In genomic region chr19:11195169-11195568, GRCh38 we compare ENCODE assay signal across 12 cellular contexts. TPM values are rescaled to one million over a fixed set of nuclear protein-coding genes. Genes with fewer than 3 reads are reported as not detected.
DNase-seq lines count a peak whose midpoint lies in the region; TF ChIP-seq lines count a peak whose summit lies in the region.
"Had no signal": no experiment of that assay in that cellular context is flagged by ENCODE, and none has a peak within 500 bp of the region (broad histone marks: within the 10 kb centered on the region; RNA-seq: fewer than 3 reads in every experiment).

No MANE protein-coding gene starts in this region.

- H3K9me3 ChIP-seq in esophagus (ENCODE audit: control insufficient read depth in 2 of 2, insufficient read depth in 1 of 2, low read depth in 1 of 2, low read length in 1 of 2) = no peaks in the 10 kb centered on the region
- no peaks in the 10 kb centered on the region for H3K9me3 ChIP-seq in ovary

- H3K4me1 ChIP-seq in esophagus (ENCODE audit: control insufficient read depth in 2 of 2, insufficient read depth in 2 of 2, low read length in 1 of 2) (peaks cover 0 to 8% of the 10 kb centered on the region in 2 donors), ovary (ENCODE audit: insufficient read depth) (peaks cover 17% of the 10 kb centered on the region)

- 32 to 35% methylated on average over 9 of the region's 9 CpGs for WGBS in esophagus, 2 donors
- 4 to 5% (median 4%) methylated on average over 9 of the region's 9 CpGs for WGBS in ovary, 3 donors

- no peak for DNase-seq in AG09309 (ENCODE audit: low read depth)
- peak in 4 of 5 donors; percentile 40 to 69 (median 61) for DNase-seq in ovary
- no peak for DNase-seq in 8988T
- DNase-seq in NCI-H1092 treated with DMSO at 0.1 percent for 48 hours (lab: John Stamatoyannopoulos, UW) = no peak
- DNase-seq in glomerular visceral epithelial cell (ENCODE audit: extremely low spot score) = no peak
- DNase-seq in ecto neural progenitor cell (ENCODE audit: low spot score) = no peak
- DNase-seq: amniotic stem cell; Calu3; NCI-H187 treated with DMSO at 0.1 percent for 48 hours; stimulated activated CD4-positive, alpha-beta T cell treated with anti-CD3 and anti-CD28 coated beads, Interleukin-4, amount 100 ng/mL, for 1 hour had no signal

- TF ChIP-seq EP300 in ovary (IDR thresholded peaks at IDR 0.05) = no peak

- TF ChIP-seq CTCF in AG09309 (IDR thresholded peaks at IDR 0.05; ENCODE audit: control insufficient read depth, insufficient read depth, low read depth, low read length, missing control alignments) (no peak), ovary (IDR thresholded peaks at IDR 0.05) (no peak)

- intact Hi-C loops in ovary (cut with DNase I) = loop anchor here in 1 of 4 donors (5.0 kb wide), 1 partner anchor 38 kb away; the partner anchor contains the start of gene SPC24

- no peak for TF ChIP-seq POLR2A in ovary (IDR thresholded peaks at IDR 0.05)

- H3K27ac ChIP-seq in esophagus (ENCODE audit: low read depth in 2 of 2, low read length in 1 of 2) (peak overlapping the region; percentile 31 to 81), ovary (peak overlapping the region; percentile 76 to 86)

- H3K36me3 ChIP-seq in esophagus (ENCODE audit: control insufficient read depth in 2 of 2, insufficient read depth in 2 of 2, low read length in 1 of 2) (peaks cover 0 to 18% of the 10 kb centered on the region in 2 donors), ovary (no peaks in the 10 kb centered on the region)

- H3K4me3 ChIP-seq in AG09309 (ENCODE audit: control insufficient read depth, low read depth, low read length) = peak overlapping the region; percentile 43
- H3K4me3 ChIP-seq in esophagus (ENCODE audit: low read depth in 1 of 2, low read length in 2 of 2) = peak overlapping the region; percentile 24 to 33
- H3K4me3 ChIP-seq in ovary = peak overlapping the region; percentile 91

- H3K27me3 ChIP-seq in esophagus (ENCODE audit: control insufficient read depth in 1 of 2, insufficient read depth in 2 of 2, low read length in 2 of 2) (no peaks in the 10 kb centered on the region), ovary (no peaks in the 10 kb centered on the region)

TF ChIP-seq in PFSK-1, 5 proteins besides CTCF, POLR2A, EP300 and RAD21:
- TF ChIP-seq TAF1 (IDR thresholded peaks at IDR 0.05; ENCODE audit: borderline replicate concordance, insufficient read depth, low read length) (no peak), FOXP2 (optimal IDR thresholded peaks at IDR 0.05; ENCODE audit: borderline replicate concordance, extremely low read depth, extremely low read length, insufficient read depth) (peak; percentile 40), SIN3A (IDR thresholded peaks at IDR 0.05; ENCODE audit: borderline replicate concordance, insufficient read depth, low read length) (peak; percentile 32; the same call in 1 of the 2 replicates), POLR2AphosphoS5 (IDR thresholded peaks at IDR 0.05; ENCODE audit: low read depth, low read length) (no peak)
- TF ChIP-seq, protein P1, sequence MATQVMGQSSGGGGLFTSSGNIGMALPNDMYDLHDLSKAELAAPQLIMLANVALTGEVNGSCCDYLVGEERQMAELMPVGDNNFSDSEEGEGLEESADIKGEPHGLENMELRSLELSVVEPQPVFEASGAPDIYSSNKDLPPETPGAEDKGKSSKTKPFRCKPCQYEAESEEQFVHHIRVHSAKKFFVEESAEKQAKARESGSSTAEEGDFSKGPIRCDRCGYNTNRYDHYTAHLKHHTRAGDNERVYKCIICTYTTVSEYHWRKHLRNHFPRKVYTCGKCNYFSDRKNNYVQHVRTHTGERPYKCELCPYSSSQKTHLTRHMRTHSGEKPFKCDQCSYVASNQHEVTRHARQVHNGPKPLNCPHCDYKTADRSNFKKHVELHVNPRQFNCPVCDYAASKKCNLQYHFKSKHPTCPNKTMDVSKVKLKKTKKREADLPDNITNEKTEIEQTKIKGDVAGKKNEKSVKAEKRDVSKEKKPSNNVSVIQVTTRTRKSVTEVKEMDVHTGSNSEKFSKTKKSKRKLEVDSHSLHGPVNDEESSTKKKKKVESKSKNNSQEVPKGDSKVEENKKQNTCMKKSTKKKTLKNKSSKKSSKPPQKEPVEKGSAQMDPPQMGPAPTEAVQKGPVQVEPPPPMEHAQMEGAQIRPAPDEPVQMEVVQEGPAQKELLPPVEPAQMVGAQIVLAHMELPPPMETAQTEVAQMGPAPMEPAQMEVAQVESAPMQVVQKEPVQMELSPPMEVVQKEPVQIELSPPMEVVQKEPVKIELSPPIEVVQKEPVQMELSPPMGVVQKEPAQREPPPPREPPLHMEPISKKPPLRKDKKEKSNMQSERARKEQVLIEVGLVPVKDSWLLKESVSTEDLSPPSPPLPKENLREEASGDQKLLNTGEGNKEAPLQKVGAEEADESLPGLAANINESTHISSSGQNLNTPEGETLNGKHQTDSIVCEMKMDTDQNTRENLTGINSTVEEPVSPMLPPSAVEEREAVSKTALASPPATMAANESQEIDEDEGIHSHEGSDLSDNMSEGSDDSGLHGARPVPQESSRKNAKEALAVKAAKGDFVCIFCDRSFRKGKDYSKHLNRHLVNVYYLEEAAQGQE (IDR thresholded peaks at IDR 0.05; ENCODE audit: insufficient read depth in 1 of 2, low read depth in 2 of 2, low read length in 2 of 2) = 0 out of 4 replicates have a peak, but pooled peaks of 1 of the 2 experiments have one; percentile 17

RNA-seq across cellular contexts. Expression of gene KANK2, which starts 2.2 kb away (rescaled TPM):
- polyA plus RNA-seq in PFSK-1 (2012; ENCODE audit: insufficient read length, low read depth) = 215 TPM
- polyA plus RNA-seq in esophagus = 10 to 100 TPM; 33.1 to 53.9 TPM
- total RNA-seq in ovary = 100 to 1,000 TPM; 238 to 642 (median 479) TPM
- 100 to 1,000 TPM; 289 to 433 TPM for polyA plus RNA-seq in ovary

RNA-seq across cellular contexts. Expression of gene SPC24, which starts 39.6 kb away (rescaled TPM):
- 17.9 TPM for polyA plus RNA-seq in PFSK-1 (2012; ENCODE audit: insufficient read length, low read depth)
- polyA plus RNA-seq in esophagus = 10 to 100 TPM in 1 of 2 donors, 1 to 10 TPM in 1; 3.7 to 11.4 TPM
- total RNA-seq in ovary = 1 to 10 TPM in 4 of 7 donors, under 1 TPM in 2, not detected in 1; 0.93 to 2.7 (median 1.0) TPM
- polyA plus RNA-seq in ovary = under 1 TPM; 0.47 to 0.78 TPM

RNA-seq across cellular contexts. Expression of gene ANGPTL8, which starts 44.2 kb away (rescaled TPM):
- not detected for polyA plus RNA-seq in PFSK-1 (2012; ENCODE audit: insufficient read length, low read depth)
- under 1 TPM in 1 of 2 donors, not detected in 1; 0.15 TPM for polyA plus RNA-seq in esophagus
- under 1 TPM in 3 of 7 donors, not detected in 4; 0.50 to 0.93 (median 0.51) TPM for total RNA-seq in ovary
- under 1 TPM in 1 of 2 donors, not detected in 1; 0.86 TPM for polyA plus RNA-seq in ovary
- total RNA-seq: Calu3 had no signal

Comparison
In these comparisons a context has a peak if more than half of its experiments do, and no peak if none do; other contexts are left out.
1. DNase-seq: peak in ovary (4 of 5); none in AG09309 (single experiment), 8988T (single experiment), NCI-H1092 treated with DMSO at 0.1 percent for 48 hours (single experiment), glomerular visceral epithelial cell (single experiment) and ecto neural progenitor cell (single experiment).
2. H3K4me3 ChIP-seq: peak in every context shown above with its lines; median percentile 91 in ovary; 43 in AG09309; 28 in esophagus.
3. RNA of gene KANK2, which starts 2.2 kb away (polyA plus RNA-seq): 289 to 433 TPM in ovary; 33.1 to 53.9 TPM in esophagus; every median in the first group is over 4 times any median in the second.